Comparison of ENCODE assay signal across 11 cellular contexts in genomic region chr3:55719508-55719907, GRCh38.
"Had no signal": no experiment of that assay in that cellular context is flagged by ENCODE, and none has a peak within 500 bp of the region (broad histone marks: within the 10 kb centered on the region; RNA-seq: fewer than 3 reads in every experiment).

No MANE protein-coding gene starts in this region.

- H3K27ac Mint-ChIP-seq: activated naive CD8-positive, alpha-beta T cell treated with anti-CD3 and anti-CD28 coated beads, Interleukin-2, amount 10 ng/mL, durations not matched to agents 7 days and 5 days; endodermal cell; immature natural killer cell; natural killer cell treated with Interleukin-12 subunit alpha and Interleukin-12 subunit beta and Interleukin-15 and Interleukin-18, amount 100 ng/mL, for 72 hours had no signal

- H3K36me3 ChIP-seq: right atrium auricular region, upper lobe of right lung had no signal

- H3K4me3 ChIP-seq: right atrium auricular region, upper lobe of right lung had no signal

- H3K27ac ChIP-seq: right atrium auricular region, upper lobe of right lung had no signal

- H3K36me3 Mint-ChIP-seq: activated naive CD8-positive, alpha-beta T cell treated with anti-CD3 and anti-CD28 coated beads, Interleukin-2, amount 10 ng/mL, durations not matched to agents 7 days and 5 days; immature natural killer cell; natural killer cell treated with Interleukin-12 subunit alpha and Interleukin-12 subunit beta and Interleukin-15 and Interleukin-18, amount 100 ng/mL, for 72 hours had no signal

- H3K9me3 ChIP-seq: right atrium auricular region, upper lobe of right lung had no signal

- ATAC-seq: activated CD4-positive, CD25-positive, alpha-beta regulatory T cell treated with anti-CD3 and anti-CD28 coated beads, Interleukin-2, amount 50 U/mL, for 24 hours; natural killer cell treated with Interleukin-12 subunit alpha and Interleukin-12 subunit beta and Interleukin-15 and Interleukin-18, amount 100 ng/mL, for 72 hours; stimulated activated naive CD8-positive, alpha-beta T cell treated with anti-CD3 and anti-CD28 coated beads, Interleukin-15, amount 100 ng/mL, for 72 hours; upper lobe of right lung had no signal

- H3K4me3 Mint-ChIP-seq: activated naive CD8-positive, alpha-beta T cell treated with anti-CD3 and anti-CD28 coated beads, Interleukin-2, amount 10 ng/mL, durations not matched to agents 7 days and 5 days; endodermal cell; immature natural killer cell; natural killer cell treated with Interleukin-12 subunit alpha and Interleukin-12 subunit beta and Interleukin-15 and Interleukin-18, amount 100 ng/mL, for 72 hours; stimulated activated naive CD8-positive, alpha-beta T cell treated with anti-CD3 and anti-CD28 coated beads, Interleukin-15, amount 100 ng/mL, for 72 hours had no signal

- H3K27me3 ChIP-seq: right atrium auricular region, upper lobe of right lung had no signal

- H3K4me1 Mint-ChIP-seq: activated naive CD8-positive, alpha-beta T cell treated with anti-CD3 and anti-CD28 coated beads, Interleukin-2, amount 10 ng/mL, durations not matched to agents 7 days and 5 days; endodermal cell; immature natural killer cell; stimulated activated naive CD8-positive, alpha-beta T cell treated with anti-CD3 and anti-CD28 coated beads, Interleukin-15, amount 100 ng/mL, for 72 hours had no signal

- DNase-seq: activated naive CD4-positive, alpha-beta T cell; activated naive CD8-positive, alpha-beta T cell treated with anti-CD3 and anti-CD28 coated beads, Interleukin-2, amount 10 ng/mL, durations not matched to agents 7 days and 5 days; endodermal cell; head of caudate nucleus; immature natural killer cell; nucleus accumbens; stimulated activated naive CD8-positive, alpha-beta T cell treated with anti-CD3 and anti-CD28 coated beads, Interleukin-15, amount 100 ng/mL, for 72 hours; upper lobe of right lung had no signal

- H3K4me1 ChIP-seq: right atrium auricular region, upper lobe of right lung had no signal
